ENCODE assay signal across 8 cellular contexts in the genomic region with DNA sequence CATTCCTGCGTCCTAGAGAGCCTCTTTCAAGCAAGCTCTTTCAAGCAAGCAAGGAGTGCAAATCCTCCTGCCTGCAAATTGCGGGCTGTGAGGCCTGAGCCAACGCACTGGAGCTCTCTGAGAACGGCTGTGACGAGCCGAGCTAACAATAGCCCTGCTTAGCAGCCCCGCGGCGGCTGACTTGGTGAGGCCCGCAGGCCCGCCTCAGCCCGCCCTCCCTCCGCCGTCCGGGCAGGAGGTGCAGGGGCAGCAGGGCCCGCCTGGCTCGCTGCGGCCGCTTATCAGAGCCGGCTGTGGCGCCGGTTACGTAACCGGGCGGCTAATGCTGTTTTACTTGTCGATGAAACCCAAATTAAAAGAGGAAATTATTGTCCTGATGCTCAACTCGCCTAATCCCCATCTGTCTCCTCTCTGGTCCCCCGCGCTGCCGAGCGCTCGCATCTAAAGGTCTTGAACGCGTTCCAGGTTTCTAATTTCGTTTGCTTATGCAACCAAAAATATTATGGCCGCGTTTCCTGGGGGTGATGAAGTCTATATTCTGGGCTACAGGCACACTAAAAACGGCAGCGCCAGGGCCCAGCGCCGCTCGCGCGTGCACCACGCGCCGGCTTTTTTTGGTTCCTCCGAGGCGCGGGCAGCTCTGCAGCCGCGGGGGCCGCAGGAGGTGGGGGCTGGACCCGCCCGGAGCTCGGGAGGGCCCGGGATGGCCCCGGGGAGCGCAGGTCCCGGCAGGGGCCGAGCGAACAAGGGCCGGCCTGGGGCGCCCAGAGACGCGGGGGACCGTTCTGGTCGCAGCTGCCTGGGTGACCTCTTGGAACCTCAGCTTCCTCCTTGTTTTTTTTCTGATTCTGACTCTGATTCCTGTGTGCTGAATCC.
DNase-seq lines count a peak whose midpoint lies in the region; FAIRE-seq and TF ChIP-seq lines count a peak whose summit lies in the region.

No MANE protein-coding gene starts in this region.

- FAIRE-seq in keratinocyte (lab: Jason Lieb, UNC) = no peak

- peak overlapping the region; percentile 53 for H3K4me3 ChIP-seq in WI38 (ENCODE audit: low read depth, low read length)
- H3K4me3 ChIP-seq in keratinocyte (ENCODE audit: control insufficient read depth in 2 of 3, extremely low read depth in 1 of 3, insufficient read depth in 2 of 3, low read depth in 1 of 3, low read length in 3 of 3) = peak overlapping the region; percentile 4 to 67 (median 18)
- H3K4me3 ChIP-seq in skeletal muscle tissue (ENCODE audit: low read length in 3 of 3) = peak overlapping the region; percentile 69 to 76 (median 73)

- H3K9me1 ChIP-seq in keratinocyte (ENCODE audit: control insufficient read depth, extremely low read depth, insufficient read depth, low read length) = no peaks in the 10 kb centered on the region

- DNase-seq in DMS 273 (lab: John Stamatoyannopoulos, UW; ENCODE audit: unreplicated experiment) = peak; percentile 98
- peak; percentile 74 for DNase-seq in HEK293T (ENCODE audit: extremely low spot score)
- peak; percentile 84 for DNase-seq in NCI-H2227 (lab: John Stamatoyannopoulos, UW; ENCODE audit: unreplicated experiment)
- DNase-seq in keratinocyte (ENCODE audit: low read depth, low spot score) = no peak
- DNase-seq in HK-2 (ENCODE audit: unreplicated experiment) = no peak

- H3K4me1 ChIP-seq in keratinocyte (ENCODE audit: control insufficient read depth, extremely low read depth, insufficient read depth, low read length) = peaks cover 40% of the 10 kb centered on the region
- H3K4me1 ChIP-seq in skeletal muscle tissue (ENCODE audit: control insufficient read depth in 3 of 3, insufficient read depth in 3 of 3, low read length in 3 of 3) = peaks cover 38 to 66% (median 55%) of the 10 kb centered on the region in 3 donors

- no peaks in the 10 kb centered on the region for H4K20me1 ChIP-seq in keratinocyte (ENCODE audit: control insufficient read depth, extremely low read depth, insufficient read depth, low read length)

- dilution Hi-C loops in keratinocyte (cut with MboI; ENCODE audit: extremely low pct_ligation_motif_present, low sequenced_read_pairs) = no loop called here

- H3K36me3 ChIP-seq in keratinocyte (ENCODE audit: control insufficient read depth in 2 of 2, extremely low read depth in 1 of 2, insufficient read depth in 2 of 2, low read length in 2 of 2) (no peaks in the 10 kb centered on the region), skeletal muscle tissue (ENCODE audit: control insufficient read depth in 3 of 3, insufficient read depth in 3 of 3, low read length in 3 of 3) (no peaks in the 10 kb centered on the region)

- H3K27ac ChIP-seq in cingulate gyrus (ENCODE audit: low read depth, low read length) = peak overlapping the region; percentile 99
- peak overlapping the region; percentile 48 for H3K27ac ChIP-seq in keratinocyte (ENCODE audit: control insufficient read depth, insufficient read depth, low read length)
- peak overlapping the region; percentile 99 for H3K27ac ChIP-seq in skeletal muscle tissue (ENCODE audit: low read depth, low read length)

- peak overlapping the region; percentile 77 for H2AFZ ChIP-seq in keratinocyte (ENCODE audit: control insufficient read depth, low read length)

- CTCF ChIA-PET in HEK293T (lab: Yijun Ruan, JAX) = interaction anchor here (1.6 kb wide), 1 partner anchor 68 kb away, joined by 8 read pairs; no protein-coding TSS in a partner anchor

- POLR2A ChIA-PET in HEK293T (lab: Yijun Ruan, JAX) = interaction anchor here (0.6 to 2.8 kb wide), 6 partner anchors 13 to 70 kb away, joined by 3 to 34 read pairs (median 4); a partner anchor contains a TSS

- peak overlapping the region; percentile 84 for H3K4me2 ChIP-seq in keratinocyte (ENCODE audit: control insufficient read depth, extremely low read depth, insufficient read depth, low read depth, low read length)

- H3K27me3 ChIP-seq in keratinocyte (ENCODE audit: control insufficient read depth, extremely low read depth, insufficient read depth, low read length) (no peaks in the 10 kb centered on the region), skeletal muscle tissue (ENCODE audit: control insufficient read depth in 3 of 3, insufficient read depth in 3 of 3, low read length in 3 of 3) (no peaks in the 10 kb centered on the region)

- peak overlapping the region; percentile 74 for H3K9ac ChIP-seq in keratinocyte (ENCODE audit: control insufficient read depth, extremely low read depth, insufficient read depth, low read length)
- peak overlapping the region; percentile 86 to 88 (median 88) for H3K9ac ChIP-seq in skeletal muscle tissue (ENCODE audit: low read depth in 1 of 3, low read length in 3 of 3)

- TF ChIP-seq CTCF in WI38 (IDR thresholded peaks at IDR 0.05; ENCODE audit: low read depth, low read length) = no peak
- no peak for TF ChIP-seq CTCF in keratinocyte (optimal IDR thresholded peaks at IDR 0.05 in 1 of 3, IDR thresholded peaks at IDR 0.05 in 1 of 3, conservative IDR thresholded peaks at IDR 0.05 in 1 of 3; ENCODE audit: extremely low read depth in 1 of 3, insufficient read depth in 2 of 3, low read length in 3 of 3)

- H3K79me2 ChIP-seq in keratinocyte (ENCODE audit: control insufficient read depth, insufficient read depth, low read length) = no peaks in the 10 kb centered on the region

- no peaks in the 10 kb centered on the region for H3K9me3 ChIP-seq in keratinocyte (ENCODE audit: control insufficient read depth, low read depth, low read length)
- H3K9me3 ChIP-seq in skeletal muscle tissue (ENCODE audit: control insufficient read depth in 3 of 3, low read length in 3 of 3) = no peaks in the 10 kb centered on the region

TF ChIP-seq in HEK293T, 16 proteins besides CTCF, POLR2A, EP300 and RAD21:
- TF ChIP-seq L3MBTL2 (conservative IDR thresholded peaks at IDR 0.05) = peak; percentile 80
- no peak for TF ChIP-seq HDGF (IDR thresholded peaks at IDR 0.05; ENCODE audit: borderline replicate concordance)
- TF ChIP-seq NFRKB (IDR thresholded peaks at IDR 0.05) = no peak
- no peak for TF ChIP-seq BHLHE40 (IDR thresholded peaks at IDR 0.05; ENCODE audit: borderline replicate concordance)

Comparison
In these comparisons a context has a peak if more than half of its experiments do, and no peak if none do; other contexts are left out.
1. DNase-seq: peak in DMS 273 (single experiment), HEK293T (single experiment) and NCI-H2227 (single experiment); none in keratinocyte (single experiment) and HK-2 (single experiment).
2. H3K4me3 ChIP-seq: peak in every context shown above with its lines; median percentile 73 in skeletal muscle tissue; 53 in WI38; 18 in keratinocyte.
3. H3K27ac ChIP-seq: peak in every context shown above with its lines; median percentile 99 in cingulate gyrus; 99 in skeletal muscle tissue; 48 in keratinocyte.